ENCODE assay signal across 8 cellular contexts in genomic region chr2:43675646-43676321, GRCh38. TPM values are rescaled to one million over a fixed set of nuclear protein-coding genes. Genes with fewer than 3 reads are reported as not detected.
DNase-seq lines count a peak whose midpoint lies in the region; TF ChIP-seq lines count a peak whose summit lies in the region.

No MANE protein-coding gene starts in this region.

- POLR2A ChIA-PET in GM10248 (lab: Yijun Ruan, JAX), result no interaction called here

- CTCF ChIA-PET in activated naive CD4-positive, alpha-beta T cell treated with anti-CD3 and anti-CD28 coated beads for 36 hours (lab: Charles Lee), result no interaction called here
- CTCF ChIA-PET in GM10248 (lab: Yijun Ruan, JAX), result interaction anchor here (1.6 kb wide), 1 partner anchor 12 kb away, joined by 4 read pairs; no protein-coding TSS in a partner anchor

- intact Hi-C loops in activated naive CD4-positive, alpha-beta T cell treated with anti-CD3 and anti-CD28 coated beads for 36 hours (cut with micrococcal nuclease), result no loop called here
- intact Hi-C loops in lower leg skin (cut with DNase I; ENCODE audit: low total_unique reads), result no loop called here
- intact Hi-C loops in transverse colon (cut with DNase I; ENCODE audit: low total_unique reads), result no loop called here

- WGBS in lower leg skin, 2 donors, result 43 to 71% methylated on average over 14 of the region's 14 CpGs
- WGBS in transverse colon (ENCODE audit: low coverage in 1 of 2), 2 donors, result 48 to 49% methylated on average over 13 to 14 of the region's 14 CpGs

- no peaks in the 10 kb centered on the region for H3K9me3 ChIP-seq in transverse colon

- peak overlapping the region; percentile 55 for H3K4me3 Mint-ChIP-seq in activated naive CD4-positive, alpha-beta T cell treated with anti-CD3 and anti-CD28 coated beads for 36 hours

- TF ChIP-seq CTCF in brain microvascular endothelial cell (IDR thresholded peaks at IDR 0.05; ENCODE audit: low read depth, low read length, missing control alignments), result no peak
- no peak for TF ChIP-seq CTCF in lower leg skin (IDR thresholded peaks at IDR 0.05)
- TF ChIP-seq CTCF in transverse colon (IDR thresholded peaks at IDR 0.05), result no peak
- TF ChIP-seq CTCF in GM10248 (IDR thresholded peaks at IDR 0.05; ENCODE audit: control extremely low read depth, extremely low read depth, low read depth, missing control alignments), result no peak

- no peaks in the 10 kb centered on the region for H3K9me3 Mint-ChIP-seq in activated naive CD4-positive, alpha-beta T cell treated with anti-CD3 and anti-CD28 coated beads for 36 hours

- H3K27ac ChIP-seq in brain microvascular endothelial cell (no peak overlapping the region), transverse colon (peak overlapping the region; percentile 49 to 78 (median 75))

- no peaks in the 10 kb centered on the region for H3K4me1 Mint-ChIP-seq in activated naive CD4-positive, alpha-beta T cell treated with anti-CD3 and anti-CD28 coated beads for 36 hours (ENCODE audit: low read depth)

- peaks cover 28% of the 10 kb centered on the region for H3K27me3 Mint-ChIP-seq in activated naive CD4-positive, alpha-beta T cell treated with anti-CD3 and anti-CD28 coated beads for 36 hours (ENCODE audit: low read depth)

- H3K4me3 ChIP-seq in brain microvascular endothelial cell (ENCODE audit: low read depth, low read length) (peak overlapping the region; percentile 58), lower leg skin (ENCODE audit: low read depth, poor library complexity, severe bottlenecking) (peak overlapping the region; percentile 42), transverse colon (peak overlapping the region; percentile 40 to 49 (median 44))

- no peaks in the 10 kb centered on the region for H3K36me3 Mint-ChIP-seq in activated naive CD4-positive, alpha-beta T cell treated with anti-CD3 and anti-CD28 coated beads for 36 hours (ENCODE audit: low read depth)

- no peak overlapping the region for H3K27ac Mint-ChIP-seq in activated naive CD4-positive, alpha-beta T cell treated with anti-CD3 and anti-CD28 coated beads for 36 hours

- in situ Hi-C loops in brain microvascular endothelial cell (cut with HindIII; ENCODE audit: low pct_ligation_motif_present, low sequenced_read_pairs) (no loop called here), transverse colon (cut with MboI; ENCODE audit: low pct_ligation_motif_present in 1 of 4, low pct_unique_long_range_greater_than_20kb in 1 of 4, low sequenced_read_pairs in 3 of 4) (no loop called here)

- no peaks in the 10 kb centered on the region for H3K27me3 ChIP-seq in brain microvascular endothelial cell (replicated peaks)
- peaks cover 3% of the 10 kb centered on the region for H3K27me3 ChIP-seq in transverse colon

- no peak for TF ChIP-seq EP300 in transverse colon (IDR thresholded peaks at IDR 0.05; ENCODE audit: low read depth)

- H3K36me3 ChIP-seq in brain microvascular endothelial cell (replicated peaks), result no peaks in the 10 kb centered on the region
- H3K36me3 ChIP-seq in transverse colon, result no peaks in the 10 kb centered on the region

- no peak for TF ChIP-seq POLR2A in lower leg skin (IDR thresholded peaks at IDR 0.05)
- TF ChIP-seq POLR2A in transverse colon (IDR thresholded peaks at IDR 0.05), result no peak

- peaks cover 0 to 14% (median 9%) of the 10 kb centered on the region in 4 donors for H3K4me1 ChIP-seq in transverse colon

- DNase-seq in activated naive CD4-positive, alpha-beta T cell treated with anti-CD3 and anti-CD28 coated beads for 36 hours, result no peak
- no peak for DNase-seq in activated naive CD4-positive, alpha-beta T cell (lab: John Stamatoyannopoulos, UW)
- no peak for DNase-seq in brain microvascular endothelial cell
- DNase-seq in lower leg skin (ENCODE audit: low spot score in 2 of 2), result no peak
- DNase-seq in transverse colon, result no peak
- no peak for DNase-seq in SIG-M5 treated with dmso at 0.1 percent for 504 hours (lab: John Stamatoyannopoulos, UW; ENCODE audit: unreplicated experiment)
- DNase-seq in GM10248 (ENCODE audit: extremely low spot score), result no peak
- no peak for DNase-seq in dermis blood vessel endothelial cell

RNA-seq across cellular contexts. Expression of gene C1GALT1C1L, which starts 0.4 kb away (rescaled TPM):
- not detected for total RNA-seq in activated naive CD4-positive, alpha-beta T cell treated with anti-CD3 and anti-CD28 coated beads for 36 hours
- under 1 TPM in 3 of 4 donors, not detected in 1; 0.30 to 0.51 (median 0.36) TPM for total RNA-seq in lower leg skin
- under 1 TPM in 1 of 4 donors, not detected in 3; 0.96 TPM for total RNA-seq in transverse colon
- total RNA-seq in dermis blood vessel endothelial cell, result 0.17 and 0.37 TPM in 2 replicates

RNA-seq across cellular contexts. Expression of gene PLEKHH2, which starts 38.7 kb away (rescaled TPM):
- under 1 TPM; 0.64 to 0.72 TPM for total RNA-seq in activated naive CD4-positive, alpha-beta T cell treated with anti-CD3 and anti-CD28 coated beads for 36 hours
- 10 to 100 TPM; 10.4 to 17.6 (median 15.4) TPM for total RNA-seq in lower leg skin
- 10 to 100 TPM in 2 of 4 donors, 1 to 10 TPM in 2; 7.2 to 32.4 (median 12.3) TPM for total RNA-seq in transverse colon
- total RNA-seq in dermis blood vessel endothelial cell, result 0.14 and 1.5 TPM in 2 replicates
